18 cellular contexts compared by ENCODE assay signal in the genomic region with DNA sequence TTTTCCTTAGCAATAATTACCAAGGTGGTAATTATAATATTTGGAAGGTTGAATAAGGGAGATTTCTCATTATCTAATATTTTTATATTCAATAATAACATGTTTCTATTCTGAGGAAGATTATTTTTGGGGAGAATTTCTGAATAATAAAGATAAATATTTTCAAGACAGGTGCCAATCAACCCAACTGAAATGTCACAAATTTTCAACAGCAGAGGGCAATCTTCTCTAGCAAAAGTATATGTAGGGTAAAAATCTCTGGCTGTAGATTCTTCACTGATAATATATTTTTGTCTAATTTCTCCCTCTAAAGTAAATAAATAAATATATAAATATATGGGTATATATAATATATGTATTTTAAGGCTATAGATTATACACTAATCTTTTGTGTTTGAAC.
DNase-seq lines count a peak whose midpoint lies in the region; FAIRE-seq and TF ChIP-seq lines count a peak whose summit lies in the region.
"Had no signal": no experiment of that assay in that cellular context is flagged by ENCODE, and none has a peak within 500 bp of the region (broad histone marks: within the 10 kb centered on the region; RNA-seq: fewer than 3 reads in every experiment).

No MANE protein-coding gene starts in this region.

- no peaks in the 10 kb centered on the region for H3K27me3 ChIP-seq in bronchial epithelial cell (ENCODE audit: control insufficient read depth, insufficient read depth, low read length)
- no peaks in the 10 kb centered on the region for H3K27me3 ChIP-seq in CD8-positive, alpha-beta memory T cell (ENCODE audit: insufficient read depth, low read length, poor library complexity, severe bottlenecking)
- H3K27me3 ChIP-seq: BLaER1 had no signal

- DNase-seq in HEK293T (ENCODE audit: extremely low spot score) (no peak), NCI-H460 (ENCODE audit: extremely low read depth, low read depth) (peak; percentile 8), bronchial epithelial cell (ENCODE audit: low read depth) (peak; percentile 9), renal cortical epithelial cell (ENCODE audit: low read depth) (peak; percentile 13), SK-N-DZ (ENCODE audit: low spot score) (no peak)
- DNase-seq in activated T-helper 2 cell treated with anti-CD3 and anti-CD28 coated beads, Interferon-gamma antibody, Interleukin-2, Interleukin-4, amounts not matched to agents 10 μg/mL and 5 μg/mL and 100 μg/mL, durations not matched to agents 14 hours and 24 hours and 36 hours (ENCODE audit: low spot score), result no peak
- no peak for DNase-seq in CD8-positive, alpha-beta memory T cell
- DNase-seq: activated CD4-positive, alpha-beta memory T cell treated with anti-CD3 and anti-CD28 coated beads for 36 hours; activated naive CD4-positive, alpha-beta T cell treated with anti-CD3 and anti-CD28 coated beads, Interleukin-2, amount 50 U/mL, for 16 hours; DMS153; hypothalamus; MV-4-11; NCI-H2081; psoas muscle had no signal

- POLR2A ChIA-PET in HEK293T (lab: Yijun Ruan, JAX), result no interaction called here
- POLR2A ChIA-PET in CD8-positive, alpha-beta memory T cell (lab: Charles Lee), result no interaction called here

- no peak overlapping the region for H3K27ac Mint-ChIP-seq in activated T-helper 2 cell treated with anti-CD3 and anti-CD28 coated beads, Interferon-gamma antibody, Interleukin-2, Interleukin-4, amounts not matched to agents 10 μg/mL and 5 μg/mL and 100 μg/mL, durations not matched to agents 14 hours and 24 hours and 36 hours
- H3K27ac Mint-ChIP-seq in CD8-positive, alpha-beta memory T cell, result no peak overlapping the region
- H3K27ac Mint-ChIP-seq: activated CD4-positive, alpha-beta memory T cell treated with anti-CD3 and anti-CD28 coated beads for 36 hours; natural killer cell treated with Interleukin-12 subunit alpha and Interleukin-12 subunit beta and Interleukin-15 and Interleukin-18, amount 100 ng/mL, for 72 hours; T-helper 1 cell treated with Interleukin-12 subunit alpha and Interleukin-12 subunit beta and Interleukin-4 antibody, amounts not matched to agents 30 μg/mL and 1 μg/mL, for 36 hours had no signal

- H3K27ac ChIP-seq in CD8-positive, alpha-beta memory T cell (ENCODE audit: low read depth, low read length), result no peak overlapping the region
- H3K27ac ChIP-seq: BLaER1, psoas muscle had no signal

- H3K4me3 ChIP-seq in bronchial epithelial cell (ENCODE audit: low read depth, low read length), result no peak overlapping the region
- no peak overlapping the region for H3K4me3 ChIP-seq in CD8-positive, alpha-beta memory T cell (ENCODE audit: low read length)
- H3K4me3 ChIP-seq: BLaER1, psoas muscle had no signal

- H3K9me3 ChIP-seq in CD8-positive, alpha-beta memory T cell (ENCODE audit: low read length), result no peaks in the 10 kb centered on the region
- H3K9me3 ChIP-seq: BLaER1, psoas muscle had no signal

- no peak for FAIRE-seq in bronchial epithelial cell (lab: Jason Lieb, UNC)
- FAIRE-seq: astrocyte had no signal

- intact Hi-C loops in activated T-helper 2 cell treated with anti-CD3 and anti-CD28 coated beads, Interferon-gamma antibody, Interleukin-2, Interleukin-4, amounts not matched to agents 10 μg/mL and 5 μg/mL and 100 μg/mL, durations not matched to agents 14 hours and 24 hours and 36 hours (cut with micrococcal nuclease), result no loop called here

- TF ChIP-seq CTCF in bronchial epithelial cell (IDR thresholded peaks at IDR 0.05; ENCODE audit: insufficient read depth, low read length, severe bottlenecking), result no peak

- H3K4me1 Mint-ChIP-seq in activated T-helper 2 cell treated with anti-CD3 and anti-CD28 coated beads, Interferon-gamma antibody, Interleukin-2, Interleukin-4, amounts not matched to agents 10 μg/mL and 5 μg/mL and 100 μg/mL, durations not matched to agents 14 hours and 24 hours and 36 hours (ENCODE audit: low read depth), result no peaks in the 10 kb centered on the region
- H3K4me1 Mint-ChIP-seq in CD8-positive, alpha-beta memory T cell, result no peaks in the 10 kb centered on the region

- H3K9me3 Mint-ChIP-seq in activated T-helper 2 cell treated with anti-CD3 and anti-CD28 coated beads, Interferon-gamma antibody, Interleukin-2, Interleukin-4, amounts not matched to agents 10 μg/mL and 5 μg/mL and 100 μg/mL, durations not matched to agents 14 hours and 24 hours and 36 hours, result no peaks in the 10 kb centered on the region
- H3K9me3 Mint-ChIP-seq in CD8-positive, alpha-beta memory T cell, result no peaks in the 10 kb centered on the region
- H3K9me3 Mint-ChIP-seq: activated CD4-positive, alpha-beta memory T cell treated with anti-CD3 and anti-CD28 coated beads for 36 hours; T-helper 1 cell treated with Interleukin-12 subunit alpha and Interleukin-12 subunit beta and Interleukin-4 antibody, amounts not matched to agents 30 μg/mL and 1 μg/mL, for 36 hours had no signal

- CTCF ChIA-PET in HEK293T (lab: Yijun Ruan, JAX), result no interaction called here
- CTCF ChIA-PET in CD8-positive, alpha-beta memory T cell (lab: Charles Lee), result no interaction called here

- H3K27me3 Mint-ChIP-seq in activated T-helper 2 cell treated with anti-CD3 and anti-CD28 coated beads, Interferon-gamma antibody, Interleukin-2, Interleukin-4, amounts not matched to agents 10 μg/mL and 5 μg/mL and 100 μg/mL, durations not matched to agents 14 hours and 24 hours and 36 hours (ENCODE audit: low read depth), result no peaks in the 10 kb centered on the region
- no peaks in the 10 kb centered on the region for H3K27me3 Mint-ChIP-seq in CD8-positive, alpha-beta memory T cell
- H3K27me3 Mint-ChIP-seq: activated CD4-positive, alpha-beta memory T cell treated with anti-CD3 and anti-CD28 coated beads for 36 hours; natural killer cell treated with Interleukin-12 subunit alpha and Interleukin-12 subunit beta and Interleukin-15 and Interleukin-18, amount 100 ng/mL, for 72 hours had no signal

- no peaks in the 10 kb centered on the region for H3K36me3 ChIP-seq in bronchial epithelial cell (ENCODE audit: control insufficient read depth, insufficient read depth, low read length)
- no peaks in the 10 kb centered on the region for H3K36me3 ChIP-seq in CD8-positive, alpha-beta memory T cell (ENCODE audit: insufficient read depth, low read length)
- H3K36me3 ChIP-seq: BLaER1 had no signal

- no peaks in the 10 kb centered on the region for H3K36me3 Mint-ChIP-seq in activated T-helper 2 cell treated with anti-CD3 and anti-CD28 coated beads, Interferon-gamma antibody, Interleukin-2, Interleukin-4, amounts not matched to agents 10 μg/mL and 5 μg/mL and 100 μg/mL, durations not matched to agents 14 hours and 24 hours and 36 hours (ENCODE audit: low read depth)
- H3K36me3 Mint-ChIP-seq in CD8-positive, alpha-beta memory T cell, result no peaks in the 10 kb centered on the region
- H3K36me3 Mint-ChIP-seq: activated CD4-positive, alpha-beta memory T cell treated with anti-CD3 and anti-CD28 coated beads for 36 hours; natural killer cell treated with Interleukin-12 subunit alpha and Interleukin-12 subunit beta and Interleukin-15 and Interleukin-18, amount 100 ng/mL, for 72 hours had no signal

- no peak overlapping the region for H3K4me3 Mint-ChIP-seq in activated T-helper 2 cell treated with anti-CD3 and anti-CD28 coated beads, Interferon-gamma antibody, Interleukin-2, Interleukin-4, amounts not matched to agents 10 μg/mL and 5 μg/mL and 100 μg/mL, durations not matched to agents 14 hours and 24 hours and 36 hours (ENCODE audit: low read depth)
- H3K4me3 Mint-ChIP-seq in CD8-positive, alpha-beta memory T cell, result no peak overlapping the region
- H3K4me3 Mint-ChIP-seq: activated CD4-positive, alpha-beta memory T cell treated with anti-CD3 and anti-CD28 coated beads for 36 hours; natural killer cell treated with Interleukin-12 subunit alpha and Interleukin-12 subunit beta and Interleukin-15 and Interleukin-18, amount 100 ng/mL, for 72 hours; T-helper 1 cell treated with Interleukin-12 subunit alpha and Interleukin-12 subunit beta and Interleukin-4 antibody, amounts not matched to agents 30 μg/mL and 1 μg/mL, for 36 hours had no signal

- no peaks in the 10 kb centered on the region for H3K4me1 ChIP-seq in CD8-positive, alpha-beta memory T cell (ENCODE audit: insufficient read depth, low read length)
- H3K4me1 ChIP-seq: BLaER1, psoas muscle had no signal

TF ChIP-seq in HEK293T, 16 proteins besides CTCF, POLR2A, EP300 and RAD21:
- TF ChIP-seq, protein P1, sequence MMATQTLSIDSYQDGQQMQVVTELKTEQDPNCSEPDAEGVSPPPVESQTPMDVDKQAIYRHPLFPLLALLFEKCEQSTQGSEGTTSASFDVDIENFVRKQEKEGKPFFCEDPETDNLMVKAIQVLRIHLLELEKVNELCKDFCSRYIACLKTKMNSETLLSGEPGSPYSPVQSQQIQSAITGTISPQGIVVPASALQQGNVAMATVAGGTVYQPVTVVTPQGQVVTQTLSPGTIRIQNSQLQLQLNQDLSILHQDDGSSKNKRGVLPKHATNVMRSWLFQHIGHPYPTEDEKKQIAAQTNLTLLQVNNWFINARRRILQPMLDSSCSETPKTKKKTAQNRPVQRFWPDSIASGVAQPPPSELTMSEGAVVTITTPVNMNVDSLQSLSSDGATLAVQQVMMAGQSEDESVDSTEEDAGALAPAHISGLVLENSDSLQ (IDR thresholded peaks at IDR 0.05), result peak; percentile 57; the same call in 1 of the 2 replicates
- no peak for TF ChIP-seq HDGF (IDR thresholded peaks at IDR 0.05; ENCODE audit: borderline replicate concordance)

Comparison
In these comparisons a context has a peak if more than half of its experiments do, and no peak if none do; other contexts are left out.
1. DNase-seq: peak in NCI-H460 (single experiment), bronchial epithelial cell (single experiment) and renal cortical epithelial cell (single experiment); none in HEK293T (single experiment), activated T-helper 2 cell treated with anti-CD3 and anti-CD28 coated beads, Interferon-gamma antibody, Interleukin-2, Interleukin-4, amounts not matched to agents 10 μg/mL and 5 μg/mL and 100 μg/mL, durations not matched to agents 14 hours and 24 hours and 36 hours (single experiment), SK-N-DZ (single experiment) and CD8-positive, alpha-beta memory T cell (0 of 5).